In the genomic region with DNA sequence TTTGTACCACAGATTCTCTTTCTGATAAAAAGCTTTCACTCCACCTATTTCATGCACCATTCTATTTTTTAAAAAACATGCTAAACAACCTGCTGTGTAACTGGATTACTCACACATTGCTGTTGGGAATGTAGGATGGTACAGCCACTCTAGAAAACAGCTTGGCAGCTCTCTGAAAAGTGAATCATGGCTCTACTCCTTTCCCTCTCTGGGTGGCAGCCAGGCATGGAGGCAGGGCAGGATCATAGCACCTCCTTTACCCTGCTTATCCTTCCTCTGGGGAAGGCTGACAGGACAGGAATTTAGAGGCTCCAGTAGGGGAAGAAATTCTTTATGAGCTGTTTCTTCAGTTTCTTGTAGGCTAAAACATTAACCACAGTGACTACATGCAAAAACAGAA, we compare ENCODE assay signal across 8 cellular contexts. TPM values are rescaled to one million over a fixed set of nuclear protein-coding genes. Genes with fewer than 3 reads are reported as not detected.
DNase-seq lines count a peak whose midpoint lies in the region; ATAC-seq and TF ChIP-seq lines count a peak whose summit lies in the region.

No MANE protein-coding gene starts in this region.

- no peak for ATAC-seq in effector memory CD8-positive, alpha-beta T cell (replicated peaks)

- peaks cover 15 to 37% of the 10 kb centered on the region in 2 donors for H3K4me1 Mint-ChIP-seq in effector memory CD8-positive, alpha-beta T cell (ENCODE audit: low read depth in 2 of 2)
- H3K4me1 Mint-ChIP-seq in activated T-helper 2 cell treated with anti-CD3 and anti-CD28 coated beads, Interferon-gamma antibody, Interleukin-2, Interleukin-4, amounts not matched to agents 10 μg/mL and 5 μg/mL and 100 μg/mL, durations not matched to agents 14 hours and 24 hours and 36 hours (ENCODE audit: low read depth) = peaks cover 32% of the 10 kb centered on the region

- no peaks in the 10 kb centered on the region for H3K27me3 Mint-ChIP-seq in effector memory CD8-positive, alpha-beta T cell
- H3K27me3 Mint-ChIP-seq in activated T-helper 2 cell treated with anti-CD3 and anti-CD28 coated beads, Interferon-gamma antibody, Interleukin-2, Interleukin-4, amounts not matched to agents 10 μg/mL and 5 μg/mL and 100 μg/mL, durations not matched to agents 14 hours and 24 hours and 36 hours (ENCODE audit: low read depth) = peaks cover 2% of the 10 kb centered on the region

- no peaks in the 10 kb centered on the region for H3K9me3 Mint-ChIP-seq in effector memory CD8-positive, alpha-beta T cell
- no peaks in the 10 kb centered on the region for H3K9me3 Mint-ChIP-seq in activated T-helper 2 cell treated with anti-CD3 and anti-CD28 coated beads, Interferon-gamma antibody, Interleukin-2, Interleukin-4, amounts not matched to agents 10 μg/mL and 5 μg/mL and 100 μg/mL, durations not matched to agents 14 hours and 24 hours and 36 hours

- peak overlapping the region; percentile 42 to 96 for H3K27ac Mint-ChIP-seq in effector memory CD8-positive, alpha-beta T cell
- no peak overlapping the region for H3K27ac Mint-ChIP-seq in activated T-helper 2 cell treated with anti-CD3 and anti-CD28 coated beads, Interferon-gamma antibody, Interleukin-2, Interleukin-4, amounts not matched to agents 10 μg/mL and 5 μg/mL and 100 μg/mL, durations not matched to agents 14 hours and 24 hours and 36 hours

- peak overlapping the region in 1 of 2 donors; percentile 82 for H3K4me3 Mint-ChIP-seq in effector memory CD8-positive, alpha-beta T cell
- no peak overlapping the region for H3K4me3 Mint-ChIP-seq in activated T-helper 2 cell treated with anti-CD3 and anti-CD28 coated beads, Interferon-gamma antibody, Interleukin-2, Interleukin-4, amounts not matched to agents 10 μg/mL and 5 μg/mL and 100 μg/mL, durations not matched to agents 14 hours and 24 hours and 36 hours (ENCODE audit: low read depth)

- TF ChIP-seq CTCF in AG10803 (conservative IDR thresholded peaks at IDR 0.05; ENCODE audit: low read length) = 0 out of 2 replicates have a peak, but pooled peaks have one; percentile 11
- TF ChIP-seq CTCF in GM20000 (IDR thresholded peaks at IDR 0.05; ENCODE audit: extremely low read depth, missing control alignments) = no peak

- no peaks in the 10 kb centered on the region for H3K36me3 Mint-ChIP-seq in effector memory CD8-positive, alpha-beta T cell (ENCODE audit: insufficient read depth)
- peaks cover 5% of the 10 kb centered on the region for H3K36me3 Mint-ChIP-seq in activated T-helper 2 cell treated with anti-CD3 and anti-CD28 coated beads, Interferon-gamma antibody, Interleukin-2, Interleukin-4, amounts not matched to agents 10 μg/mL and 5 μg/mL and 100 μg/mL, durations not matched to agents 14 hours and 24 hours and 36 hours (ENCODE audit: low read depth)

- intact Hi-C loops in activated T-helper 2 cell treated with anti-CD3 and anti-CD28 coated beads, Interferon-gamma antibody, Interleukin-2, Interleukin-4, amounts not matched to agents 10 μg/mL and 5 μg/mL and 100 μg/mL, durations not matched to agents 14 hours and 24 hours and 36 hours (cut with micrococcal nuclease) = loop anchor here (5.0 kb wide), 1 partner anchor 37 kb away; no protein-coding TSS in a partner anchor

- DNase-seq in AG10803 (ENCODE audit: low read depth) = peak; percentile 86
- DNase-seq in HPDE6-E6E7 (ENCODE audit: extremely low spot score) = peak; percentile 73
- no peak for DNase-seq in effector memory CD8-positive, alpha-beta T cell
- peak; percentile 50 for DNase-seq in middle frontal gyrus (ENCODE audit: extremely low spot score, low spot score)
- DNase-seq in GM20000 (ENCODE audit: low spot score) = no peak
- no peak for DNase-seq in NCI-H2196 (lab: John Stamatoyannopoulos, UW; ENCODE audit: unreplicated experiment)
- DNase-seq in activated effector memory CD4-positive, alpha-beta T cell treated with Interleukin-2 at 50 U/mL for 16 hours = no peak
- no peak for DNase-seq in activated T-helper 2 cell treated with anti-CD3 and anti-CD28 coated beads, Interferon-gamma antibody, Interleukin-2, Interleukin-4, amounts not matched to agents 10 μg/mL and 5 μg/mL and 100 μg/mL, durations not matched to agents 14 hours and 24 hours and 36 hours (ENCODE audit: low spot score)

- no peak overlapping the region for H3K4me3 ChIP-seq in AG10803 (ENCODE audit: low read length)

RNA-seq across cellular contexts. Expression of gene VNN2, which starts 6.7 kb away (rescaled TPM):
- 4.7 and 5.0 TPM in 2 replicates for total RNA-seq in activated T-helper 2 cell treated with anti-CD3 and anti-CD28 coated beads, Interferon-gamma antibody, Interleukin-2, Interleukin-4, amounts not matched to agents 10 μg/mL and 5 μg/mL and 100 μg/mL, durations not matched to agents 14 hours and 24 hours and 36 hours

RNA-seq across cellular contexts. Expression of gene SLC18B1, which starts 34.1 kb away (rescaled TPM):
- 3.6 TPM in 2 replicates for total RNA-seq in activated T-helper 2 cell treated with anti-CD3 and anti-CD28 coated beads, Interferon-gamma antibody, Interleukin-2, Interleukin-4, amounts not matched to agents 10 μg/mL and 5 μg/mL and 100 μg/mL, durations not matched to agents 14 hours and 24 hours and 36 hours

RNA-seq across cellular contexts. Expression of gene RPS12, which starts 50.0 kb away (rescaled TPM):
- total RNA-seq in activated T-helper 2 cell treated with anti-CD3 and anti-CD28 coated beads, Interferon-gamma antibody, Interleukin-2, Interleukin-4, amounts not matched to agents 10 μg/mL and 5 μg/mL and 100 μg/mL, durations not matched to agents 14 hours and 24 hours and 36 hours = 1,179 and 1,223 TPM in 2 replicates

RNA-seq across cellular contexts. Expression of gene VNN1, which starts 50.5 kb away (rescaled TPM):
- total RNA-seq in activated T-helper 2 cell treated with anti-CD3 and anti-CD28 coated beads, Interferon-gamma antibody, Interleukin-2, Interleukin-4, amounts not matched to agents 10 μg/mL and 5 μg/mL and 100 μg/mL, durations not matched to agents 14 hours and 24 hours and 36 hours = not detected in 2 replicates

Comparison
In these comparisons a context has a peak if more than half of its experiments do, and no peak if none do; other contexts are left out.
1. DNase-seq: peak in AG10803 (single experiment), HPDE6-E6E7 (single experiment) and middle frontal gyrus (single experiment); none in effector memory CD8-positive, alpha-beta T cell (0 of 3), GM20000 (single experiment), NCI-H2196 (single experiment), activated effector memory CD4-positive, alpha-beta T cell treated with Interleukin-2 at 50 U/mL for 16 hours (single experiment) and activated T-helper 2 cell treated with anti-CD3 and anti-CD28 coated beads, Interferon-gamma antibody, Interleukin-2, Interleukin-4, amounts not matched to agents 10 μg/mL and 5 μg/mL and 100 μg/mL, durations not matched to agents 14 hours and 24 hours and 36 hours (single experiment).